Comparison of ENCODE assay signal across 28 cellular contexts in genomic region chr7:4828720-4829383, GRCh38. TPM values are rescaled to one million over a fixed set of nuclear protein-coding genes. Genes with fewer than 3 reads are reported as not detected.
"Had no signal": no experiment of that assay in that cellular context is flagged by ENCODE, and none has a peak within 500 bp of the region (broad histone marks: within the 10 kb centered on the region; RNA-seq: fewer than 3 reads in every experiment).

No MANE protein-coding gene starts in this region.

- H3K4me1 ChIP-seq: adrenal gland, right lobe of liver, upper lobe of right lung had no signal

- H3K4me1 Mint-ChIP-seq: activated naive CD8-positive, alpha-beta T cell treated with anti-CD3 and anti-CD28 coated beads for 36 hours; memory B cell had no signal

- H3K36me3 Mint-ChIP-seq: activated naive CD8-positive, alpha-beta T cell treated with anti-CD3 and anti-CD28 coated beads for 36 hours; memory B cell; naive thymus-derived CD4-positive, alpha-beta T cell had no signal

- H3K4me3 ChIP-seq: adrenal gland, right lobe of liver, skin epidermis, upper lobe of right lung had no signal

- H3K9me3 ChIP-seq: adrenal gland, right lobe of liver, upper lobe of right lung had no signal

- H3K4me3 Mint-ChIP-seq: activated CD4-positive, alpha-beta T cell treated with anti-CD3 and anti-CD28 coated beads for 36 hours; activated CD8-positive, alpha-beta T cell treated with anti-CD3 and anti-CD28 coated beads, Interleukin-2, amount 10 ng/mL, durations not matched to agents 7 days and 5 days; activated naive CD4-positive, alpha-beta T cell treated with anti-CD3 and anti-CD28 coated beads for 36 hours; activated naive CD8-positive, alpha-beta T cell treated with anti-CD3 and anti-CD28 coated beads for 36 hours; activated T-helper 1 cell treated with anti-CD3 and anti-CD28 coated beads, Interleukin-12 subunit alpha, Interleukin-12 subunit beta, Interleukin-2, Interleukin-4 antibody, amounts not matched to agents 30 ng/mL and 10 ng/mL and 1 ng/mL, durations not matched to agents 14 hours and 24 hours and 36 hours; memory B cell; naive thymus-derived CD4-positive, alpha-beta T cell; stimulated activated naive CD8-positive, alpha-beta T cell treated with anti-CD3 and anti-CD28 coated beads, Interleukin-15, amount 100 ng/mL, for 72 hours; T-helper 2 cell treated with Interferon-gamma antibody and Interleukin-4, amounts not matched to agents 5 μg/mL and 100 μg/mL, for 36 hours had no signal

- H3K27ac ChIP-seq: adrenal gland, brain microvascular endothelial cell, right lobe of liver, skin epidermis, upper lobe of right lung had no signal

- DNase-seq: activated CD4-positive, alpha-beta T cell treated with anti-CD3 and anti-CD28 coated beads for 36 hours; activated CD4-positive, CD25-positive, alpha-beta regulatory T cell; activated CD8-positive, alpha-beta T cell treated with anti-CD3 and anti-CD28 coated beads, Interleukin-2, amount 10 ng/mL, durations not matched to agents 7 days and 5 days; activated effector memory CD4-positive, alpha-beta T cell treated with anti-CD3 and anti-CD28 coated beads, Interleukin-2, amount 50 U/mL, for 16 hours; activated naive CD4-positive, alpha-beta T cell treated with anti-CD3 and anti-CD28 coated beads for 36 hours; activated naive CD8-positive, alpha-beta T cell treated with anti-CD3 and anti-CD28 coated beads for 36 hours; adrenal gland; brain microvascular endothelial cell; caudate nucleus; cortex of kidney; foreskin fibroblast; midbrain; naive thymus-derived CD4-positive, alpha-beta T cell; nucleus accumbens; stimulated activated CD4-positive, alpha-beta T cell treated with anti-CD3 and anti-CD28 coated beads, Interleukin-12 subunit alpha, Interleukin-12 subunit beta, amount 100 ng/mL, for 4 hours; stimulated activated CD4-positive, alpha-beta T cell treated with anti-CD3 and anti-CD28 coated beads, Interleukin-4, amount 100 ng/mL, for 1 hour; stimulated activated naive CD8-positive, alpha-beta T cell treated with anti-CD3 and anti-CD28 coated beads, Interleukin-15, amount 100 ng/mL, for 72 hours; substantia nigra; T-helper 1 cell; upper lobe of right lung had no signal

- H3K9me3 Mint-ChIP-seq: activated naive CD4-positive, alpha-beta T cell treated with anti-CD3 and anti-CD28 coated beads for 36 hours; activated naive CD8-positive, alpha-beta T cell treated with anti-CD3 and anti-CD28 coated beads for 36 hours; activated T-helper 1 cell treated with anti-CD3 and anti-CD28 coated beads, Interleukin-12 subunit alpha, Interleukin-12 subunit beta, Interleukin-2, Interleukin-4 antibody, amounts not matched to agents 30 ng/mL and 10 ng/mL and 1 ng/mL, durations not matched to agents 14 hours and 24 hours and 36 hours; memory B cell; naive thymus-derived CD4-positive, alpha-beta T cell; stimulated activated naive CD8-positive, alpha-beta T cell treated with anti-CD3 and anti-CD28 coated beads, Interleukin-15, amount 100 ng/mL, for 72 hours; T-helper 2 cell treated with Interferon-gamma antibody and Interleukin-4, amounts not matched to agents 5 μg/mL and 100 μg/mL, for 36 hours had no signal

- ATAC-seq: activated CD4-positive, alpha-beta T cell treated with anti-CD3 and anti-CD28 coated beads for 36 hours; activated CD8-positive, alpha-beta T cell treated with anti-CD3 and anti-CD28 coated beads, Interleukin-2, amount 10 ng/mL, durations not matched to agents 7 days and 5 days; esophagus mucosa; naive thymus-derived CD4-positive, alpha-beta T cell; right lobe of liver; stimulated activated naive CD8-positive, alpha-beta T cell treated with anti-CD3 and anti-CD28 coated beads, Interleukin-15, amount 100 ng/mL, for 72 hours; upper lobe of right lung had no signal

- H3K27ac Mint-ChIP-seq: activated CD4-positive, alpha-beta T cell treated with anti-CD3 and anti-CD28 coated beads for 36 hours; activated CD8-positive, alpha-beta T cell treated with anti-CD3 and anti-CD28 coated beads, Interleukin-2, amount 10 ng/mL, durations not matched to agents 7 days and 5 days; activated naive CD4-positive, alpha-beta T cell treated with anti-CD3 and anti-CD28 coated beads for 36 hours; activated naive CD8-positive, alpha-beta T cell treated with anti-CD3 and anti-CD28 coated beads for 36 hours; activated T-helper 1 cell treated with anti-CD3 and anti-CD28 coated beads, Interleukin-12 subunit alpha, Interleukin-12 subunit beta, Interleukin-2, Interleukin-4 antibody, amounts not matched to agents 30 ng/mL and 10 ng/mL and 1 ng/mL, durations not matched to agents 14 hours and 24 hours and 36 hours; memory B cell; naive thymus-derived CD4-positive, alpha-beta T cell; stimulated activated naive CD8-positive, alpha-beta T cell treated with anti-CD3 and anti-CD28 coated beads, Interleukin-15, amount 100 ng/mL, for 72 hours; T-helper 2 cell treated with Interferon-gamma antibody and Interleukin-4, amounts not matched to agents 5 μg/mL and 100 μg/mL, for 36 hours had no signal

- H3K27me3 Mint-ChIP-seq: activated CD4-positive, alpha-beta T cell treated with anti-CD3 and anti-CD28 coated beads for 36 hours; stimulated activated naive CD8-positive, alpha-beta T cell treated with anti-CD3 and anti-CD28 coated beads, Interleukin-15, amount 100 ng/mL, for 72 hours had no signal

- H3K36me3 ChIP-seq: adrenal gland, brain microvascular endothelial cell, right lobe of liver, upper lobe of right lung had no signal

- H3K27me3 ChIP-seq: adrenal gland, brain microvascular endothelial cell, right lobe of liver, upper lobe of right lung had no signal

RNA-seq across cellular contexts. Expression of gene PAPOLB, which starts 33.0 kb away (rescaled TPM):
- total RNA-seq: activated CD4-positive, alpha-beta T cell treated with anti-CD3 and anti-CD28 coated beads for 36 hours; activated naive CD4-positive, alpha-beta T cell treated with anti-CD3 and anti-CD28 coated beads for 36 hours; activated T-helper 1 cell treated with anti-CD3 and anti-CD28 coated beads, Interleukin-12 subunit alpha, Interleukin-12 subunit beta, Interleukin-2, Interleukin-4 antibody, amounts not matched to agents 30 ng/mL and 10 ng/mL and 1 ng/mL, durations not matched to agents 14 hours and 24 hours and 36 hours; adrenal gland; astrocyte; esophagus mucosa; glomerular endothelial cell; naive thymus-derived CD4-positive, alpha-beta T cell; right lobe of liver had no signal
- polyA plus RNA-seq: naive thymus-derived CD4-positive, alpha-beta T cell had no signal
